21 cellular contexts compared by ENCODE assay signal in genomic region chr10:57898231-57898630, GRCh38.
DNase-seq lines count a peak whose midpoint lies in the region; ATAC-seq, FAIRE-seq and TF ChIP-seq lines count a peak whose summit lies in the region.
"Had no signal": no experiment of that assay in that cellular context is flagged by ENCODE, and none has a peak within 500 bp of the region (broad histone marks: within the 10 kb centered on the region; RNA-seq: fewer than 3 reads in every experiment).

No MANE protein-coding gene starts in this region.

- no peaks in the 10 kb centered on the region for H3F3A ChIP-seq in neural progenitor cell (ENCODE audit: low read depth)

- H3K27ac ChIP-seq in endodermal cell (ENCODE audit: low read depth, low read length): no peak overlapping the region
- no peak overlapping the region for H3K27ac ChIP-seq in neural progenitor cell
- H3K27ac ChIP-seq: BLaER1 treated with 17β-estradiol and CSF1 and Interleukin-3, amounts not matched to agents 10 nM and 100 nM; lower lobe of right lung; parathyroid adenoma; tibial nerve had no signal

- H3K36me3 Mint-ChIP-seq in endodermal cell (ENCODE audit: low read depth): peaks cover 2% of the 10 kb centered on the region
- H3K36me3 Mint-ChIP-seq in neural progenitor cell: no peaks in the 10 kb centered on the region
- H3K36me3 Mint-ChIP-seq: naive B cell had no signal

- H3K9ac ChIP-seq in endodermal cell (ENCODE audit: extremely low read depth, low read length, poor library complexity, severe bottlenecking): no peak overlapping the region
- H3K9ac ChIP-seq in neural progenitor cell: no peak overlapping the region
- H3K9ac ChIP-seq: BLaER1 treated with 17β-estradiol and CSF1 and Interleukin-3, amounts not matched to agents 10 nM and 100 nM; parathyroid adenoma had no signal

- TF ChIP-seq CTCF in endodermal cell (conservative IDR thresholded peaks at IDR 0.05) (no peak), neural progenitor cell (IDR thresholded peaks at IDR 0.05) (no peak)

- no peaks in the 10 kb centered on the region for H3K79me2 ChIP-seq in neural progenitor cell (ENCODE audit: low read depth)
- H3K79me2 ChIP-seq: parathyroid adenoma had no signal

- H3K4me3 ChIP-seq in endodermal cell (ENCODE audit: low read length) (no peak overlapping the region), neural progenitor cell (no peak overlapping the region)
- H3K4me3 ChIP-seq: BLaER1 treated with 17β-estradiol and CSF1 and Interleukin-3, amounts not matched to agents 10 nM and 100 nM; lower lobe of right lung; tibial nerve had no signal

- FAIRE-seq in urothelium cell line (lab: Jason Lieb, UNC): no peak
- FAIRE-seq: GM12892 had no signal

- H3K27me3 Mint-ChIP-seq in endodermal cell (ENCODE audit: insufficient read depth) (no peaks in the 10 kb centered on the region), neural progenitor cell (ENCODE audit: insufficient read depth, low read depth) (no peaks in the 10 kb centered on the region)
- H3K27me3 Mint-ChIP-seq: dendritic cell treated with granulocyte-macrophage colony-stimulating factor and Interleukin-4, amounts not matched to agents 40 ng/mL and 50 ng/mL, for 4 days; naive B cell had no signal

- no peak overlapping the region for H2AFZ ChIP-seq in neural progenitor cell (replicated peaks)
- H2AFZ ChIP-seq: parathyroid adenoma had no signal

- H3K27ac Mint-ChIP-seq in endodermal cell: no peak overlapping the region
- H3K27ac Mint-ChIP-seq in neural progenitor cell: no peak overlapping the region
- H3K27ac Mint-ChIP-seq: dendritic cell treated with granulocyte-macrophage colony-stimulating factor and Interleukin-4, amounts not matched to agents 40 ng/mL and 50 ng/mL, for 4 days; naive B cell had no signal

- H3K4me3 Mint-ChIP-seq in endodermal cell (no peak overlapping the region), neural progenitor cell (no peak overlapping the region)
- H3K4me3 Mint-ChIP-seq: dendritic cell treated with granulocyte-macrophage colony-stimulating factor and Interleukin-4, amounts not matched to agents 40 ng/mL and 50 ng/mL, for 4 days; naive B cell had no signal

- H3K36me3 ChIP-seq in endodermal cell (ENCODE audit: control insufficient read depth, insufficient read depth, low read length): no peaks in the 10 kb centered on the region
- no peaks in the 10 kb centered on the region for H3K36me3 ChIP-seq in neural progenitor cell
- H3K36me3 ChIP-seq: BLaER1 treated with 17β-estradiol and CSF1 and Interleukin-3, amounts not matched to agents 10 nM and 100 nM; lower lobe of right lung; tibial nerve had no signal

- H3K9me3 Mint-ChIP-seq in endodermal cell: peaks cover 32% of the 10 kb centered on the region
- H3K9me3 Mint-ChIP-seq in neural progenitor cell: no peaks in the 10 kb centered on the region

- peaks cover 14% of the 10 kb centered on the region for H3K9me3 ChIP-seq in endodermal cell (ENCODE audit: control insufficient read depth, low read length)
- H3K9me3 ChIP-seq in neural progenitor cell (ENCODE audit: low read depth): peaks cover 5% of the 10 kb centered on the region
- H3K9me3 ChIP-seq: BLaER1 treated with 17β-estradiol and CSF1 and Interleukin-3, amounts not matched to agents 10 nM and 100 nM; lower lobe of right lung; tibial nerve had no signal

- H3K4me1 Mint-ChIP-seq in endodermal cell: peaks cover 3% of the 10 kb centered on the region
- no peaks in the 10 kb centered on the region for H3K4me1 Mint-ChIP-seq in neural progenitor cell
- H3K4me1 Mint-ChIP-seq: naive B cell had no signal

- peak; percentile 2 for DNase-seq in COLO668 (lab: John Stamatoyannopoulos, UW; ENCODE audit: unreplicated experiment)
- DNase-seq in NCI-H1048 (lab: John Stamatoyannopoulos, UW): peak; percentile 83
- DNase-seq in endodermal cell: peak; percentile 63
- peak; percentile 77 for DNase-seq in mucosa of gallbladder (ENCODE audit: low spot score)
- DNase-seq in neural progenitor cell (ENCODE audit: low spot score): no peak
- no peak for DNase-seq in urothelium cell line (ENCODE audit: low spot score)
- DNase-seq: HCEC 1CT; lower lobe of right lung; naive B cell; NCI-H187 treated with DMSO at 0.1 percent for 48 hours; NCI-H524; stimulated activated CD4-positive, alpha-beta T cell treated with anti-CD3 and anti-CD28 coated beads, Interleukin-1b, Interleukin-23, amount 100 ng/mL, for 48 hours; stimulated activated naive CD4-positive, alpha-beta T cell treated with Interleukin-2 at 50 U/mL for 16 hours had no signal

- H3K4me1 ChIP-seq in endodermal cell (ENCODE audit: control insufficient read depth, insufficient read depth, low read length) (no peaks in the 10 kb centered on the region), neural progenitor cell (no peaks in the 10 kb centered on the region)
- H3K4me1 ChIP-seq: BLaER1 treated with 17β-estradiol and CSF1 and Interleukin-3, amounts not matched to agents 10 nM and 100 nM; lower lobe of right lung; parathyroid adenoma; tibial nerve had no signal

- H3K27me3 ChIP-seq in endodermal cell (ENCODE audit: control insufficient read depth, insufficient read depth, low read length, poor library complexity, severe bottlenecking) (no peaks in the 10 kb centered on the region), neural progenitor cell (no peaks in the 10 kb centered on the region)
- H3K27me3 ChIP-seq: BLaER1 treated with 17β-estradiol and CSF1 and Interleukin-3, amounts not matched to agents 10 nM and 100 nM; tibial nerve had no signal

- H4K20me1 ChIP-seq in neural progenitor cell (ENCODE audit: low read depth): no peaks in the 10 kb centered on the region
- H4K20me1 ChIP-seq: BLaER1 treated with 17β-estradiol and CSF1 and Interleukin-3, amounts not matched to agents 10 nM and 100 nM had no signal

- WGBS in endodermal cell (ENCODE audit: insufficient coverage in 1 of 2, insufficient read length in 1 of 2), 2 experiments: 89 to 97% methylated on average over 1 to 4 of the region's 4 CpGs

- no peak for ATAC-seq in HG03039 (IDR thresholded peaks at IDR 0.05; ENCODE audit: unreplicated experiment)
- ATAC-seq in GM18868 (IDR thresholded peaks at IDR 0.05; ENCODE audit: unreplicated experiment): no peak
- ATAC-seq: lower lobe of right lung, Right ventricle myocardium inferior had no signal

- no peak overlapping the region for H3K4me2 ChIP-seq in neural progenitor cell
- H3K4me2 ChIP-seq: BLaER1 treated with 17β-estradiol and CSF1 and Interleukin-3, amounts not matched to agents 10 nM and 100 nM had no signal

Comparison
In these comparisons a context has a peak if more than half of its experiments do, and no peak if none do; other contexts are left out.
1. DNase-seq: peak in COLO668 (single experiment), NCI-H1048 (single experiment), endodermal cell (single experiment) and mucosa of gallbladder (single experiment); none in neural progenitor cell (single experiment) and urothelium cell line (single experiment).